1 cellular context compared by ENCODE assay signal in the genomic region with DNA sequence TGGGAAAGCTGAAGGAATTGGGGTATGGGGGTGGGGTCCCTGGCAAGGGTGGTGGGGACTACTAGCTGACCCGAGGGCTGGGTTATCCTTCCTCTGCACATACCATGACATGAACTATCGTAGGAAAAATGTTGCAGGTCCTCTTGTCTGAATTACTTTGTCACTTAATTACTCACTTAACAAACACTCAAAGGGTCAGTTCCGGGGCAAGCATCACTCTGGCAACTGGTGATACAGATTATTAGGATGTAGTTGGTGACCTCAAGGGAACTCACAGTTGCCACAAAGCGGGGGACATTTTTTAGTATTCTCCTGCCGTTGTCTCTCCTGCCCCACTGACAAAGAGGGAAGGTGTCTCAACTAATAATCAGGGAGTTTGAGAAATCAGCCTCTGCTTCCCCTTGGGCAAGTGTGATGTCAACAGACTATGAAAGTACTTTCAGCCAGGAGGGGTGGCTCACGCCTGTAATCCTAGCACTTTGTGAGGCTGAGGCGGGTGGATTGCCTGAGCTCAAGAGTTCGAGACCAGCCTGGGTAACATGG.
TF ChIP-seq lines count a peak whose summit lies in the region.

No MANE protein-coding gene starts in this region.

TF ChIP-seq in GM23338, 12 proteins besides CTCF, POLR2A, EP300 and RAD21 (continued from another document):
- TF ChIP-seq, protein P1, sequence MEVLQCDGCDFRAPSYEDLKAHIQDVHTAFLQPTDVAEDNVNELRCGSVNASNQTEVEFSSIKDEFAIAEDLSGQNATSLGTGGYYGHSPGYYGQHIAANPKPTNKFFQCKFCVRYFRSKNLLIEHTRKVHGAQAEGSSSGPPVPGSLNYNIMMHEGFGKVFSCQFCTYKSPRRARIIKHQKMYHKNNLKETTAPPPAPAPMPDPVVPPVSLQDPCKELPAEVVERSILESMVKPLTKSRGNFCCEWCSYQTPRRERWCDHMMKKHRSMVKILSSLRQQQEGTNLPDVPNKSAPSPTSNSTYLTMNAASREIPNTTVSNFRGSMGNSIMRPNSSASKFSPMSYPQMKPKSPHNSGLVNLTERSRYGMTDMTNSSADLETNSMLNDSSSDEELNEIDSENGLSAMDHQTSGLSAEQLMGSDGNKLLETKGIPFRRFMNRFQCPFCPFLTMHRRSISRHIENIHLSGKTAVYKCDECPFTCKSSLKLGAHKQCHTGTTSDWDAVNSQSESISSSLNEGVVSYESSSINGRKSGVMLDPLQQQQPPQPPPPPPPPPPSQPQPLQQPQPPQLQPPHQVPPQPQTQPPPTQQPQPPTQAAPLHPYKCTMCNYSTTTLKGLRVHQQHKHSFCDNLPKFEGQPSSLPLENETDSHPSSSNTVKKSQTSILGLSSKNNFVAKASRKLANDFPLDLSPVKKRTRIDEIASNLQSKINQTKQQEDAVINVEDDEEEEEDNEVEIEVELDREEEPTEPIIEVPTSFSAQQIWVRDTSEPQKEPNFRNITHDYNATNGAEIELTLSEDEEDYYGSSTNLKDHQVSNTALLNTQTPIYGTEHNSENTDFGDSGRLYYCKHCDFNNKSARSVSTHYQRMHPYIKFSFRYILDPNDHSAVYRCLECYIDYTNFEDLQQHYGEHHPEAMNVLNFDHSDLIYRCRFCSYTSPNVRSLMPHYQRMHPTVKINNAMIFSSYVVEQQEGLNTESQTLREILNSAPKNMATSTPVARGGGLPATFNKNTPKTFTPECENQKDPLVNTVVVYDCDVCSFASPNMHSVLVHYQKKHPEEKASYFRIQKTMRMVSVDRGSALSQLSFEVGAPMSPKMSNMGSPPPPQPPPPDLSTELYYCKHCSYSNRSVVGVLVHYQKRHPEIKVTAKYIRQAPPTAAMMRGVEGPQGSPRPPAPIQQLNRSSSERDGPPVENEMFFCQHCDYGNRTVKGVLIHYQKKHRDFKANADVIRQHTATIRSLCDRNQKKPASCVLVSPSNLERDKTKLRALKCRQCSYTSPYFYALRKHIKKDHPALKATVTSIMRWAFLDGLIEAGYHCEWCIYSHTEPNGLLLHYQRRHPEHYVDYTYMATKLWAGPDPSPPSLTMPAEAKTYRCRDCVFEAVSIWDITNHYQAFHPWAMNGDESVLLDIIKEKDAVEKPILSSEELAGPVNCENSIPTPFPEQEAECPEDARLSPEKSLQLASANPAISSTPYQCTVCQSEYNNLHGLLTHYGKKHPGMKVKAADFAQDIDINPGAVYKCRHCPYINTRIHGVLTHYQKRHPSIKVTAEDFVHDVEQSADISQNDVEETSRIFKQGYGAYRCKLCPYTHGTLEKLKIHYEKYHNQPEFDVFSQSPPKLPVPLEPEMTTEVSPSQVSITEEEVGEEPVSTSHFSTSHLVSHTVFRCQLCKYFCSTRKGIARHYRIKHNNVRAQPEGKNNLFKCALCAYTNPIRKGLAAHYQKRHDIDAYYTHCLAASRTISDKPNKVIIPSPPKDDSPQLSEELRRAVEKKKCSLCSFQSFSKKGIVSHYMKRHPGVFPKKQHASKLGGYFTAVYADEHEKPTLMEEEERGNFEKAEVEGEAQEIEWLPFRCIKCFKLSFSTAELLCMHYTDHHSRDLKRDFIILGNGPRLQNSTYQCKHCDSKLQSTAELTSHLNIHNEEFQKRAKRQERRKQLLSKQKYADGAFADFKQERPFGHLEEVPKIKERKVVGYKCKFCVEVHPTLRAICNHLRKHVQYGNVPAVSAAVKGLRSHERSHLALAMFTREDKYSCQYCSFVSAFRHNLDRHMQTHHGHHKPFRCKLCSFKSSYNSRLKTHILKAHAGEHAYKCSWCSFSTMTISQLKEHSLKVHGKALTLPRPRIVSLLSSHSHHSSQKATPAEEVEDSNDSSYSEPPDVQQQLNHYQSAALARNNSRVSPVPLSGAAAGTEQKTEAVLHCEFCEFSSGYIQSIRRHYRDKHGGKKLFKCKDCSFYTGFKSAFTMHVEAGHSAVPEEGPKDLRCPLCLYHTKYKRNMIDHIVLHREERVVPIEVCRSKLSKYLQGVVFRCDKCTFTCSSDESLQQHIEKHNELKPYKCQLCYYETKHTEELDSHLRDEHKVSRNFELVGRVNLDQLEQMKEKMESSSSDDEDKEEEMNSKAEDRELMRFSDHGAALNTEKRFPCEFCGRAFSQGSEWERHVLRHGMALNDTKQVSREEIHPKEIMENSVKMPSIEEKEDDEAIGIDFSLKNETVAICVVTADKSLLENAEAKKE (CRISPR knock-in tag; IDR thresholded peaks at IDR 0.05), result no peak
- no peak for TF ChIP-seq NANOG (IDR thresholded peaks at IDR 0.05; ENCODE audit: borderline replicate concordance)
- TF ChIP-seq EZH2phosphoT487 (IDR thresholded peaks at IDR 0.05; ENCODE audit: unreplicated experiment), result no peak
- no peak for TF ChIP-seq ZNF331 (CRISPR knock-in tag; IDR thresholded peaks at IDR 0.05; ENCODE audit: low read depth)
